In the genomic region with DNA sequence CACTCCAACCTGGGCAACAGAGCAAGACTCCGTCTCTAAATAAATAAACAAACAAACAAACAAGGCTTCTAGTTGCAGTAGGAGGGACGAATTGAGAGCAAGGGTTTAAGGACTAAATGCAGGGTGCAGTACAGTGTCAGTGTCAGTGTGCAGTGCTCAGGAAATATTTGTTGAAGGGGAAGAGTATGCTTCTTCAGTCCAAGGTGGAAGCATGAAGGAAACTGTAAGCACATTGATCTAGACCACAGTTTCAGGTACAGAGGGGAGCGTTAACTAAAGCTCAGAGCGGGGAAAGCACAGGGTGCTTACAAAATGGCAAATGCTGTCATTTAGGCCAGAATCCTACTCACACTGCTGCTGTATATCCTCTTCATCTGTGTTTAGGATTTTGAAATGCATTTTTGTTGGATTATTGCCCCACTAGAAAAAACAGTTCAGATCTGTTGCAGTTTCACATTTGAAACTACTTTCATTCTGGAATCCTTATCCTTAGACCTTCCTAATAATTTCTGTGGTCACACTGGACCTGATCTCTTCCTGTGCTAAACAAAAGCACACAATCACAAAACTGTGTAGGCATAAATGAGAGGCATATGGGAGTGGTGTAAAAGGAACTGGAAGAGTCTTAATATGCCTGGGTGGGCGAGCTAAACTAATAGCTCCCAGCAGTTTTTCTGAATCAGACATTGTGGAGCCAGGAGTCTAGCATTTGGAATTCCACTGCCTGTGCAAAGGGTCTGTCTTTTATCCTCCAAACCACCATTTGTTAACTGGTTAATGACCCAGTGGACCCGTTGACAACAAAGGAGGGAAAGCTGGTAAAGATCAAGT, we compare ENCODE assay signal across 13 cellular contexts. TPM values are rescaled to one million over a fixed set of nuclear protein-coding genes. Genes with fewer than 3 reads are reported as not detected.
DNase-seq lines count a peak whose midpoint lies in the region; ATAC-seq lines count a peak whose summit lies in the region.
"Had no signal": no experiment of that assay in that cellular context is flagged by ENCODE, and none has a peak within 500 bp of the region (broad histone marks: within the 10 kb centered on the region; RNA-seq: fewer than 3 reads in every experiment).

No MANE protein-coding gene starts in this region.

- H3K4me3 Mint-ChIP-seq in activated CD8-positive, alpha-beta T cell treated with anti-CD3 and anti-CD28 coated beads, Interleukin-2, amount 10 ng/mL, durations not matched to agents 7 days and 5 days, result no peak overlapping the region
- no peak overlapping the region for H3K4me3 Mint-ChIP-seq in stimulated activated effector memory CD8-positive, alpha-beta T cell treated with anti-CD3 and anti-CD28 coated beads, Interleukin-12 subunit alpha, Interleukin-12 subunit beta, amount 100 ng/mL, for 72 hours
- H3K4me3 Mint-ChIP-seq: natural killer cell treated with Interleukin-12 subunit alpha and Interleukin-12 subunit beta and Interleukin-15 and Interleukin-18, amount 100 ng/mL, for 72 hours had no signal

- POLR2A ChIA-PET in activated CD8-positive, alpha-beta T cell treated with anti-CD3 and anti-CD28 coated beads, Interleukin-2, amount 10 ng/mL, durations not matched to agents 7 days and 5 days (lab: Charles Lee), result no interaction called here

- CTCF ChIA-PET in activated CD8-positive, alpha-beta T cell treated with anti-CD3 and anti-CD28 coated beads, Interleukin-2, amount 10 ng/mL, durations not matched to agents 7 days and 5 days (lab: Charles Lee), result interaction anchor here (0.8 kb wide), 1 partner anchor 41 kb away, joined by 3 read pairs; no protein-coding TSS in a partner anchor

- no peaks in the 10 kb centered on the region for H3K9me3 Mint-ChIP-seq in activated CD8-positive, alpha-beta T cell treated with anti-CD3 and anti-CD28 coated beads, Interleukin-2, amount 10 ng/mL, durations not matched to agents 7 days and 5 days (ENCODE audit: insufficient read depth)
- no peaks in the 10 kb centered on the region for H3K9me3 Mint-ChIP-seq in stimulated activated effector memory CD8-positive, alpha-beta T cell treated with anti-CD3 and anti-CD28 coated beads, Interleukin-12 subunit alpha, Interleukin-12 subunit beta, amount 100 ng/mL, for 72 hours
- H3K9me3 Mint-ChIP-seq: natural killer cell treated with Interleukin-12 subunit alpha and Interleukin-12 subunit beta and Interleukin-15 and Interleukin-18, amount 100 ng/mL, for 72 hours had no signal

- H3K27me3 Mint-ChIP-seq in activated CD8-positive, alpha-beta T cell treated with anti-CD3 and anti-CD28 coated beads, Interleukin-2, amount 10 ng/mL, durations not matched to agents 7 days and 5 days (ENCODE audit: low read depth), result no peaks in the 10 kb centered on the region
- H3K27me3 Mint-ChIP-seq: natural killer cell treated with Interleukin-12 subunit alpha and Interleukin-12 subunit beta and Interleukin-15 and Interleukin-18, amount 100 ng/mL, for 72 hours had no signal

- intact Hi-C loops in left colon (cut with DNase I, micrococcal nuclease), result no loop called here

- no peaks in the 10 kb centered on the region for H3K36me3 Mint-ChIP-seq in activated CD8-positive, alpha-beta T cell treated with anti-CD3 and anti-CD28 coated beads, Interleukin-2, amount 10 ng/mL, durations not matched to agents 7 days and 5 days (ENCODE audit: low read depth)
- no peaks in the 10 kb centered on the region for H3K36me3 Mint-ChIP-seq in stimulated activated effector memory CD8-positive, alpha-beta T cell treated with anti-CD3 and anti-CD28 coated beads, Interleukin-12 subunit alpha, Interleukin-12 subunit beta, amount 100 ng/mL, for 72 hours
- H3K36me3 Mint-ChIP-seq: natural killer cell treated with Interleukin-12 subunit alpha and Interleukin-12 subunit beta and Interleukin-15 and Interleukin-18, amount 100 ng/mL, for 72 hours had no signal

- H3K27ac Mint-ChIP-seq in activated CD8-positive, alpha-beta T cell treated with anti-CD3 and anti-CD28 coated beads, Interleukin-2, amount 10 ng/mL, durations not matched to agents 7 days and 5 days, result peak overlapping the region; percentile 7
- peak overlapping the region; percentile 3 for H3K27ac Mint-ChIP-seq in stimulated activated effector memory CD8-positive, alpha-beta T cell treated with anti-CD3 and anti-CD28 coated beads, Interleukin-12 subunit alpha, Interleukin-12 subunit beta, amount 100 ng/mL, for 72 hours

- peak; percentile 30 for DNase-seq in NCI-H2227 treated with DMSO at 0.1 percent for 48 hours (lab: John Stamatoyannopoulos, UW)
- no peak for DNase-seq in NCI-H2227 (lab: John Stamatoyannopoulos, UW; ENCODE audit: unreplicated experiment)
- no peak for DNase-seq in activated CD8-positive, alpha-beta T cell treated with anti-CD3 and anti-CD28 coated beads, Interleukin-2, amount 10 ng/mL, durations not matched to agents 7 days and 5 days
- DNase-seq in islet precursor cell, result peak; percentile 71
- no peak for DNase-seq in stimulated activated effector memory CD8-positive, alpha-beta T cell treated with anti-CD3 and anti-CD28 coated beads, Interleukin-12 subunit alpha, Interleukin-12 subunit beta, amount 100 ng/mL, for 72 hours (ENCODE audit: low spot score in 2 of 2)
- DNase-seq in Kasumi-1 (lab: John Stamatoyannopoulos, UW), result no peak
- no peak for DNase-seq in left colon
- DNase-seq in mucosa of gallbladder (ENCODE audit: low spot score), result no peak
- DNase-seq: ACHN, body of pancreas, Right ventricle myocardium superior had no signal

- peaks cover 14% of the 10 kb centered on the region for H3K4me1 Mint-ChIP-seq in activated CD8-positive, alpha-beta T cell treated with anti-CD3 and anti-CD28 coated beads, Interleukin-2, amount 10 ng/mL, durations not matched to agents 7 days and 5 days (ENCODE audit: low read depth)
- peaks cover 10% of the 10 kb centered on the region for H3K4me1 Mint-ChIP-seq in stimulated activated effector memory CD8-positive, alpha-beta T cell treated with anti-CD3 and anti-CD28 coated beads, Interleukin-12 subunit alpha, Interleukin-12 subunit beta, amount 100 ng/mL, for 72 hours

- ATAC-seq in activated CD8-positive, alpha-beta T cell treated with anti-CD3 and anti-CD28 coated beads, Interleukin-2, amount 10 ng/mL, durations not matched to agents 7 days and 5 days, result no peak
- no peak for ATAC-seq in stimulated activated effector memory CD8-positive, alpha-beta T cell treated with anti-CD3 and anti-CD28 coated beads, Interleukin-12 subunit alpha, Interleukin-12 subunit beta, amount 100 ng/mL, for 72 hours
- ATAC-seq in left colon, result no peak
- ATAC-seq: body of pancreas; HCT116; natural killer cell treated with Interleukin-12 subunit alpha and Interleukin-12 subunit beta and Interleukin-15 and Interleukin-18, amount 100 ng/mL, for 72 hours had no signal

RNA-seq across cellular contexts. Expression of gene CBFA2T2, which starts 41.4 kb away (rescaled TPM):
- total RNA-seq in activated CD8-positive, alpha-beta T cell treated with anti-CD3 and anti-CD28 coated beads, Interleukin-2, amount 10 ng/mL, durations not matched to agents 7 days and 5 days, result 10 to 100 TPM; 14.4 to 14.8 TPM
- 10 to 100 TPM; 26.9 to 27.3 TPM for total RNA-seq in left colon
- 21.2 TPM for total RNA-seq in mucosa of gallbladder

Comparison
In these comparisons a context has a peak if more than half of its experiments do, and no peak if none do; other contexts are left out.
1. DNase-seq: peak in NCI-H2227 treated with DMSO at 0.1 percent for 48 hours (single experiment) and islet precursor cell (single experiment); none in NCI-H2227 (single experiment), activated CD8-positive, alpha-beta T cell treated with anti-CD3 and anti-CD28 coated beads, Interleukin-2, amount 10 ng/mL, durations not matched to agents 7 days and 5 days (single experiment), stimulated activated effector memory CD8-positive, alpha-beta T cell treated with anti-CD3 and anti-CD28 coated beads, Interleukin-12 subunit alpha, Interleukin-12 subunit beta, amount 100 ng/mL, for 72 hours (0 of 2), Kasumi-1 (0 of 2), left colon (0 of 2) and mucosa of gallbladder (single experiment).